ENCODE assay signal across 21 cellular contexts in the genomic region with DNA sequence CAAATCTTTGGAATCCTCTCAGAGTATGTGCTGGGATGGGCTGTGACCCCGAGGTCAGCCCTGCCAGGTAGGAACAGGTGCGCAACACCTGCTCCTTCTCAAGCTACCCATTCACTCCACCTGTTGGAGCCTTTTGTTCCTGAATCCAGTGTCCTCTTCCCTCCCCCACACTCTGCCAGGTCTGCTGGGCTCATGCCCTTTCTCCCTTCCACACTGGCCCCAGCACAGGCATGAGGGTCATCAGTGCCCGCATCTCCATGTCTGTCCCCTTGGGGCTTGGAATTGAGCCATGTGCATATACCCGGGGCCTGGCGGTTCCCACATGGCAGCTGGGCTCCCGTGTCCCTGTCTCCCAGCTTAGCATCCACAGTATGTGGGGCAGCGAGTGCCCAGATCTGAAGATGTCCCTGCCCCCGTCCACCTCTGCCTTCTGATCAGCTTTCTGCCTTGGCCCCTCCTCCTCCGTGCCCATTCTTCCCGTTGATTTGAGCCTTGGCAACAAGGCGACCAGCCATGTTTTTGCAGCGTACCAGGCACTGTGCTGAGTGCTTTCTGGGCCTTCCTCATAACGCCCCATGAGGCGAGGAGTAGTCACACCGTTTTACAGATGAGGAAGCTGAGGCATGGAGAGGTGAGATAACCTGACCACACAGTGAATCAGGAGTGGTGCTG.
DNase-seq lines count a peak whose midpoint lies in the region; ATAC-seq, FAIRE-seq and TF ChIP-seq lines count a peak whose summit lies in the region.
"Had no signal": no experiment of that assay in that cellular context is flagged by ENCODE, and none has a peak within 500 bp of the region (broad histone marks: within the 10 kb centered on the region; RNA-seq: fewer than 3 reads in every experiment).

No MANE protein-coding gene starts in this region.

- H3K4me3 ChIP-seq in H1 (ENCODE audit: extremely low read depth in 1 of 4, insufficient read depth in 2 of 4, low read depth in 3 of 4, low read length in 4 of 4) = no peak overlapping the region
- H3K4me3 ChIP-seq: gastroesophageal sphincter, uterus had no signal

- FAIRE-seq in H1 (lab: Jason Lieb, UNC) (no peak), urothelium cell line (lab: Jason Lieb, UNC) (no peak)

- peaks cover 0 to 11% (median 7%) of the 10 kb centered on the region in 4 experiments; a peak in 5 of 7 replicates for H3K4me1 ChIP-seq in H1 (replicated peaks in 1 of 4; ENCODE audit: control insufficient read depth in 3 of 4, insufficient read depth in 4 of 4, low read length in 3 of 4)
- H3K4me1 ChIP-seq: gastroesophageal sphincter, uterus had no signal

- POLR2A ChIA-PET in H1 (lab: Charles Lee; ENCODE audit: partially characterized antibody) = interaction anchor here (1.0 to 1.6 kb wide), 3 partner anchors 27 to 145 kb away, joined by 3 to 4 read pairs (median 3); no protein-coding TSS in a partner anchor

- H3K79me2 ChIP-seq in H1 (ENCODE audit: control insufficient read depth in 1 of 2, insufficient read depth in 2 of 2, low read length in 2 of 2) = peaks cover 0 to 71% of the 10 kb centered on the region in 2 experiments; a peak in 3 of 4 replicates

- H3K79me1 ChIP-seq in H1 (ENCODE audit: low read depth, low read length) = peaks cover 25% of the 10 kb centered on the region

- H3K27me3 ChIP-seq in H1 (replicated peaks in 1 of 4; ENCODE audit: control insufficient read depth in 3 of 4, extremely low read depth in 1 of 4, insufficient read depth in 3 of 4, low read length in 3 of 4) = no peaks in the 10 kb centered on the region
- H3K27me3 ChIP-seq: gastroesophageal sphincter, uterus had no signal

- H4K20me1 ChIP-seq in H1 (replicated peaks in 1 of 2; ENCODE audit: control insufficient read depth in 1 of 2, insufficient read depth in 2 of 2, low read length in 2 of 2) = peaks cover 4 to 12% of the 10 kb centered on the region in 2 experiments

- intact Hi-C loops in natural killer cell (cut with micrococcal nuclease) = no loop called here

- TF ChIP-seq POLR2A in H1 (IDR thresholded peaks at IDR 0.05; ENCODE audit: control extremely low read depth in 1 of 2, low read depth in 2 of 2, low read length in 2 of 2) = no peak

- no peak overlapping the region for H4K5ac ChIP-seq in H1 (ENCODE audit: insufficient read length, low read depth, low read length)

- DNase-seq in natural killer cell = no peak
- DNase-seq in natural killer cell treated with Interleukin-12 subunit alpha and Interleukin-12 subunit beta and Interleukin-15 and Interleukin-18, amount 100 ng/mL, for 72 hours (ENCODE audit: low spot score) = no peak
- peak; percentile 50 for DNase-seq in NCI-H2196 treated with DMSO at 0.1 percent for 48 hours (lab: John Stamatoyannopoulos, UW; ENCODE audit: unreplicated experiment)
- no peak for DNase-seq in H1 (ENCODE audit: low read depth in 1 of 2, low spot score in 2 of 2)
- no peak for DNase-seq in NCI-H524 treated with DMSO at 0.1 percent for 48 hours (lab: John Stamatoyannopoulos, UW)
- no peak for DNase-seq in UCSD-AML1 (lab: John Stamatoyannopoulos, UW; ENCODE audit: unreplicated experiment)
- no peak for DNase-seq in urothelium cell line (ENCODE audit: low spot score)
- DNase-seq: activated CD4-positive, alpha-beta T cell treated with anti-CD3 and anti-CD28 coated beads, Interleukin-2, amount 50 U/mL, for 48 hours; activated naive CD4-positive, alpha-beta T cell; amygdala; caudate nucleus; CD4-positive, CD25-positive, alpha-beta regulatory T cell; NCI-H446; stimulated activated CD4-positive, alpha-beta T cell treated with anti-CD3 and anti-CD28 coated beads, Interleukin-4, amount 100 ng/mL, for 4 hours; T-cell; uterus; WERI-Rb-1 had no signal

- H3K9me3 ChIP-seq in H1 (ENCODE audit: insufficient read depth in 2 of 2, low read depth in 1 of 2, low read length in 1 of 2) = no peaks in the 10 kb centered on the region; a peak in 1 of 4 replicates
- H3K9me3 ChIP-seq: gastroesophageal sphincter, uterus had no signal

- H2BK12ac ChIP-seq in H1 (ENCODE audit: low read depth, low read length) = 0 out of 2 replicates have a peak overlapping the region, but pooled peaks have one; percentile 68

- peaks cover 40 to 59% of the 10 kb centered on the region in 2 donors for H3K4me1 Mint-ChIP-seq in natural killer cell
- H3K4me1 Mint-ChIP-seq in natural killer cell treated with Interleukin-12 subunit alpha and Interleukin-12 subunit beta and Interleukin-15 and Interleukin-18, amount 100 ng/mL, for 72 hours (ENCODE audit: low read depth in 2 of 2) = peaks cover 19 to 31% of the 10 kb centered on the region in 2 donors
- H3K4me1 Mint-ChIP-seq: neural crest cell had no signal

- peak overlapping the region; percentile 78; the same call in 1 of the 2 replicates for H2BK5ac ChIP-seq in H1 (ENCODE audit: low read depth, low read length)

- ATAC-seq in natural killer cell (no peak), HG02938 (IDR thresholded peaks at IDR 0.05; ENCODE audit: unreplicated experiment) (no peak)
- ATAC-seq in natural killer cell treated with Interleukin-12 subunit alpha and Interleukin-12 subunit beta and Interleukin-15 and Interleukin-18, amount 100 ng/mL, for 72 hours = no peak
- ATAC-seq: gastroesophageal sphincter, T-cell had no signal

- H4K91ac ChIP-seq in H1 (replicated peaks; ENCODE audit: insufficient read length, low read length) = no peak overlapping the region

- TF ChIP-seq CTCF in natural killer cell (IDR thresholded peaks at IDR 0.05) = no peak
- no peak for TF ChIP-seq CTCF in H1 (IDR thresholded peaks at IDR 0.05; ENCODE audit: control extremely low read depth in 1 of 3, insufficient read depth in 1 of 3, low read depth in 1 of 3, low read length in 3 of 3)

- H3K27ac ChIP-seq in H1 (ENCODE audit: low read depth, low read length) = 0 out of 2 replicates have a peak overlapping the region, but pooled peaks have one; percentile 50
- H3K27ac ChIP-seq: gastroesophageal sphincter, uterus, WERI-Rb-1 had no signal

- peak overlapping the region; percentile 86 for H2AK5ac ChIP-seq in H1 (ENCODE audit: low read depth, low read length)

- peak overlapping the region; percentile 36 for H4K8ac ChIP-seq in H1 (ENCODE audit: extremely low read depth, insufficient read depth, low read length)

- no peak overlapping the region for H2AFZ ChIP-seq in H1 (ENCODE audit: low read length)

- no peak overlapping the region; a peak in 1 of 7 replicates for H3K9ac ChIP-seq in H1 (replicated peaks in 1 of 4; ENCODE audit: extremely low read depth in 1 of 4, low read depth in 3 of 4, low read length in 3 of 4)

- no peak overlapping the region for H2BK120ac ChIP-seq in H1 (replicated peaks; ENCODE audit: low read depth, low read length)

- no peak overlapping the region; the same call in 1 of the 2 replicates for H3K18ac ChIP-seq in H1 (ENCODE audit: extremely low read depth, low read length)

- no peak overlapping the region for H3K4me3 Mint-ChIP-seq in natural killer cell
- H3K4me3 Mint-ChIP-seq in natural killer cell treated with Interleukin-12 subunit alpha and Interleukin-12 subunit beta and Interleukin-15 and Interleukin-18, amount 100 ng/mL, for 72 hours = no peak overlapping the region
- H3K4me3 Mint-ChIP-seq: CD4-positive, CD25-positive, alpha-beta regulatory T cell; mesothelial cell of epicardium; neural crest cell; T-cell had no signal

- peak overlapping the region; percentile 65 to 68 for H3K27ac Mint-ChIP-seq in natural killer cell
- peak overlapping the region in 1 of 2 donors; percentile 36 for H3K27ac Mint-ChIP-seq in natural killer cell treated with Interleukin-12 subunit alpha and Interleukin-12 subunit beta and Interleukin-15 and Interleukin-18, amount 100 ng/mL, for 72 hours
- H3K27ac Mint-ChIP-seq: mesothelial cell of epicardium, T-cell had no signal

- 0 out of 2 replicates have a peak overlapping the region, but pooled peaks have one; percentile 61 for H2BK15ac ChIP-seq in H1 (ENCODE audit: low read length)

- peak overlapping the region; percentile 90; the same call in 1 of the 2 replicates for H2BK20ac ChIP-seq in H1 (ENCODE audit: low read length)

- H3K56ac ChIP-seq in H1 (replicated peaks; ENCODE audit: insufficient read length, low read depth, low read length) = no peak overlapping the region

- CTCF ChIA-PET in H1 (lab: Charles Lee; ENCODE audit: partially characterized antibody) = interaction anchor here (0.6 to 2.3 kb wide), 12 partner anchors 11 to 815 kb away, joined by 3 to 9 read pairs (median 3); no protein-coding TSS in a partner anchor

- TF ChIP-seq RAD21 in H1 (IDR thresholded peaks at IDR 0.05 in 1 of 2, conservative IDR thresholded peaks at IDR 0.05 in 1 of 2; ENCODE audit: low read depth in 2 of 2, low read length in 2 of 2) = no peak

- 0 out of 2 replicates have a peak, but pooled peaks cover 2% of the 10 kb centered on the region for H3K23me2 ChIP-seq in H1 (ENCODE audit: low read depth, low read length)

- no peaks in the 10 kb centered on the region for H3K9me3 Mint-ChIP-seq in natural killer cell
- no peaks in the 10 kb centered on the region for H3K9me3 Mint-ChIP-seq in natural killer cell treated with Interleukin-12 subunit alpha and Interleukin-12 subunit beta and Interleukin-15 and Interleukin-18, amount 100 ng/mL, for 72 hours
- H3K9me3 Mint-ChIP-seq: CD4-positive, CD25-positive, alpha-beta regulatory T cell; mesothelial cell of epicardium; neural crest cell; T-cell had no signal

- H3K36me3 ChIP-seq in H1 (ENCODE audit: control insufficient read depth in 2 of 4, insufficient read depth in 4 of 4, low read length in 3 of 4) = no peaks in the 10 kb centered on the region
- H3K36me3 ChIP-seq: gastroesophageal sphincter, uterus had no signal

- no peaks in the 10 kb centered on the region for H3K36me3 Mint-ChIP-seq in natural killer cell
- H3K36me3 Mint-ChIP-seq in natural killer cell treated with Interleukin-12 subunit alpha and Interleukin-12 subunit beta and Interleukin-15 and Interleukin-18, amount 100 ng/mL, for 72 hours = no peaks in the 10 kb centered on the region
- H3K36me3 Mint-ChIP-seq: mesothelial cell of epicardium had no signal

- H3K4me2 ChIP-seq in H1 (ENCODE audit: insufficient read depth in 1 of 2, low read depth in 2 of 2, low read length in 2 of 2) = no peak overlapping the region

- no peak overlapping the region for H3K14ac ChIP-seq in H1 (ENCODE audit: insufficient read length)

- H3K23ac ChIP-seq in H1 (ENCODE audit: insufficient read length) = no peak overlapping the region

- H3K4ac ChIP-seq in H1 (replicated peaks; ENCODE audit: insufficient read length, low read depth, low read length) = no peak overlapping the region

- WGBS in H1 (ENCODE audit: extremely low coverage in 1 of 2, insufficient coverage in 1 of 2, insufficient read length in 1 of 2, insufficient replicate concordance in 2 of 2, low coverage in 1 of 2, low lambda C conversion rate in 2 of 2, missing lambda C conversion rate in 1 of 2), 2 experiments = 90% methylated on average over 15 of the region's 15 CpGs; no CpG with 5 or more reads in 1 of the 2 experiments

- TF ChIP-seq EP300 in H1 (IDR thresholded peaks at IDR 0.05; ENCODE audit: borderline replicate concordance in 1 of 2, low read depth in 2 of 2, low read length in 2 of 2) = no peak

- no peaks in the 10 kb centered on the region for H3K27me3 Mint-ChIP-seq in natural killer cell (ENCODE audit: low read depth in 2 of 2)
- no peaks in the 10 kb centered on the region for H3K27me3 Mint-ChIP-seq in natural killer cell treated with Interleukin-12 subunit alpha and Interleukin-12 subunit beta and Interleukin-15 and Interleukin-18, amount 100 ng/mL, for 72 hours
- H3K27me3 Mint-ChIP-seq: CD4-positive, CD25-positive, alpha-beta regulatory T cell; T-cell had no signal
